1 cellular context compared by ENCODE assay signal in genomic region chr11:77473801-77474508, GRCh38.
TF ChIP-seq lines count a peak whose summit lies in the region.

Gene PAK1, minus strand, starts transcription at chr11:77474094. Its CDS starts 81,574 bp downstream, at chr11:77392520.

TF ChIP-seq in SK-N-SH treated with all-trans-retinoic acid at 6 μM for 48 hours, 23 proteins besides CTCF, POLR2A, EP300 and RAD21 (continued from another document):
- no peak for TF ChIP-seq POU6F1 (CRISPR knock-in tag; IDR thresholded peaks at IDR 0.05; ENCODE audit: borderline replicate concordance, low read depth)
